1 cellular context compared by ENCODE assay signal in the genomic region with DNA sequence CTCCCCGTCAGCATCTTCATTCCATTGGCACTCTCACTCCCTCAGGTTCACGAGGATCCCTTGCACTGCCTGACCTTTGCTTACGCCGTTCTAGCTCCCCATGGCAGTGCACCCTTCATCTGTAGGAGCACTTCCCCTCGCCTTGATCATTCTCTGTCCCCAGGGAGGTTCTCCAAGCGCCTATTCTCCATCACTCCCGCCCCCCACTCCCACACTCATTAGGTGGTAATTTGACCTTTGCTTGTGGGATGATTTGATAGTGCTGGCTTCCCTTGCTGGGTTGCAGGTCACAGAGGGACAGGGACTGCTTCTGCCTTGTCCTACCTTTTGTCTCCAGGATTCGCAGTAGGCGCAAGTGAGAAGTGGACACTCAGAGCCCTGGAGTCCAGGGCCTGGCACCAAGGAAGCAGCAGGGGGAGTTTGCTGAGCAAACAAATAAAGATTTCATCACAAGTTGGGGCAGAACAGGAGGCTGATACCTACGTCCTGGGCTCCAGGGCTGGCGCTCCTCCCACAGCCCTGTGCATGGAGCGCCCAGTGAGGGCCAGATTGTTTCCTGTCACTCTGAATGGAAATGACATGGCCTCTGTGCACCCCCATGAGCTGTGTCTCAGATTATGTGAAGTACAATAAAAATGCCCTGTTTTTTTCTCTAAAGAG.
TF ChIP-seq lines count a peak whose summit lies in the region.

No MANE protein-coding gene starts in this region.

TF ChIP-seq in H1, 55 proteins besides CTCF, POLR2A, EP300 and RAD21 (continued from another document):
- TF ChIP-seq, protein P1, sequence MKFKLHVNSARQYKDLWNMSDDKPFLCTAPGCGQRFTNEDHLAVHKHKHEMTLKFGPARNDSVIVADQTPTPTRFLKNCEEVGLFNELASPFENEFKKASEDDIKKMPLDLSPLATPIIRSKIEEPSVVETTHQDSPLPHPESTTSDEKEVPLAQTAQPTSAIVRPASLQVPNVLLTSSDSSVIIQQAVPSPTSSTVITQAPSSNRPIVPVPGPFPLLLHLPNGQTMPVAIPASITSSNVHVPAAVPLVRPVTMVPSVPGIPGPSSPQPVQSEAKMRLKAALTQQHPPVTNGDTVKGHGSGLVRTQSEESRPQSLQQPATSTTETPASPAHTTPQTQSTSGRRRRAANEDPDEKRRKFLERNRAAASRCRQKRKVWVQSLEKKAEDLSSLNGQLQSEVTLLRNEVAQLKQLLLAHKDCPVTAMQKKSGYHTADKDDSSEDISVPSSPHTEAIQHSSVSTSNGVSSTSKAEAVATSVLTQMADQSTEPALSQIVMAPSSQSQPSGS (IDR thresholded peaks at IDR 0.05; ENCODE audit: low read length), result no peak
- no peak for TF ChIP-seq SRF (IDR thresholded peaks at IDR 0.05; ENCODE audit: low read depth, low read length)
- no peak for TF ChIP-seq HDAC2 (IDR thresholded peaks at IDR 0.05; ENCODE audit: borderline replicate concordance in 1 of 2, low read depth in 2 of 2, low read length in 2 of 2)
- TF ChIP-seq, protein P2, sequence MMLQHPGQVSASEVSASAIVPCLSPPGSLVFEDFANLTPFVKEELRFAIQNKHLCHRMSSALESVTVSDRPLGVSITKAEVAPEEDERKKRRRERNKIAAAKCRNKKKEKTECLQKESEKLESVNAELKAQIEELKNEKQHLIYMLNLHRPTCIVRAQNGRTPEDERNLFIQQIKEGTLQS (IDR thresholded peaks at IDR 0.05; ENCODE audit: insufficient read depth, low read depth, low read length), result no peak
- no peak for TF ChIP-seq CHD2 (IDR thresholded peaks at IDR 0.05; ENCODE audit: low read length)
